1 cellular context compared by ENCODE assay signal in the genomic region with DNA sequence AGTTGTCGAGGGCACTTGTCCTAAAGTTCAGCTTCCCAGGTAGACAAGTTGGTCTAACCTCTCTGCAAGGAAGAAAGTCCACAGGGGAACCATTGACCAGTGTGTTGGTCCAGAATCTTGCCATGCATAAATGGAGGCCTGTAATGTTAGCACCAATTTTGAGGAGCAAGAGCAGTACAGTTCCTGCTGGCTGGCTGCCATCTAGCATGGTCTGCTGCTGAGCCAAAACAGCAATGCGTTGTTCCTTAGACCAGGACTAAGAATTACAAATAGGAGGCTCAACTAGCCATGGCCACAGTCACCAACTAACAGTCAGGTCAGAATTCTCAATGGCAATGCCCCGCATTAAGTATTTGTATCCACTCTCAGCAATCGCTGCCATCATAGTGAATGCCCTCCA.
TF ChIP-seq lines count a peak whose summit lies in the region.

No MANE protein-coding gene starts in this region.

TF ChIP-seq in SK-N-SH treated with all-trans-retinoic acid at 6 μM for 48 hours, 23 proteins besides CTCF, POLR2A, EP300 and RAD21 (continued from another document):
- TF ChIP-seq TSHZ2 (CRISPR knock-in tag; IDR thresholded peaks at IDR 0.05): no peak
- no peak for TF ChIP-seq ESRRG (CRISPR knock-in tag; IDR thresholded peaks at IDR 0.05)
- TF ChIP-seq ZNF565 (CRISPR knock-in tag; conservative IDR thresholded peaks at IDR 0.05; ENCODE audit: low read depth): no peak
- TF ChIP-seq PPARA (CRISPR knock-in tag; IDR thresholded peaks at IDR 0.05; ENCODE audit: borderline replicate concordance): no peak
- TF ChIP-seq SNAI2 (CRISPR knock-in tag; IDR thresholded peaks at IDR 0.05): no peak
- TF ChIP-seq, protein P1, sequence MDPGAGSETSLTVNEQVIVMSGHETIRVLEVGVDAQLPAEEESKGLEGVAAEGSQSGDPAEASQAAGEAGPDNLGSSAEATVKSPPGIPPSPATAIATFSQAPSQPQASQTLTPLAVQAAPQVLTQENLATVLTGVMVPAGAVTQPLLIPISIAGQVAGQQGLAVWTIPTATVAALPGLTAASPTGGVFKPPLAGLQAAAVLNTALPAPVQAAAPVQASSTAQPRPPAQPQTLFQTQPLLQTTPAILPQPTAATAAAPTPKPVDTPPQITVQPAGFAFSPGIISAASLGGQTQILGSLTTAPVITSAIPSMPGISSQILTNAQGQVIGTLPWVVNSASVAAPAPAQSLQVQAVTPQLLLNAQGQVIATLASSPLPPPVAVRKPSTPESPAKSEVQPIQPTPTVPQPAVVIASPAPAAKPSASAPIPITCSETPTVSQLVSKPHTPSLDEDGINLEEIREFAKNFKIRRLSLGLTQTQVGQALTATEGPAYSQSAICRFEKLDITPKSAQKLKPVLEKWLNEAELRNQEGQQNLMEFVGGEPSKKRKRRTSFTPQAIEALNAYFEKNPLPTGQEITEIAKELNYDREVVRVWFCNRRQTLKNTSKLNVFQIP (CRISPR knock-in tag; IDR thresholded peaks at IDR 0.05; ENCODE audit: borderline replicate concordance, low read depth): no peak
